In genomic region chr1:244322791-244323521, GRCh38 we compare ENCODE assay signal across 1 cellular context.
TF ChIP-seq lines count a peak whose summit lies in the region.

No MANE protein-coding gene starts in this region.

TF ChIP-seq in K562, 482 proteins besides CTCF, POLR2A, EP300 and RAD21 (continued from another document and continues in another):
- no peak for TF ChIP-seq HOMEZ (CRISPR knock-in tag; IDR thresholded peaks at IDR 0.05)
- TF ChIP-seq MED1 (CRISPR knock-in tag; IDR thresholded peaks at IDR 0.05; ENCODE audit: borderline replicate concordance): no peak
- no peak for TF ChIP-seq RBM15 (IDR thresholded peaks at IDR 0.05; ENCODE audit: insufficient read depth, low read length)
- no peak for TF ChIP-seq SRSF9 (IDR thresholded peaks at IDR 0.05; ENCODE audit: borderline replicate concordance, low read depth, low read length)
- TF ChIP-seq ZFP1 (CRISPR knock-in tag; IDR thresholded peaks at IDR 0.05): no peak
- no peak for TF ChIP-seq HNRNPK (IDR thresholded peaks at IDR 0.05; ENCODE audit: low read depth, low read length, poor library complexity, severe bottlenecking)
- TF ChIP-seq CBFA2T3 (IDR thresholded peaks at IDR 0.05): no peak
- no peak for TF ChIP-seq ZNF398 (CRISPR knock-in tag; IDR thresholded peaks at IDR 0.05)
- TF ChIP-seq TRIM25 (IDR thresholded peaks at IDR 0.05; ENCODE audit: borderline replicate concordance): no peak
- no peak for TF ChIP-seq ZNF507 (tag; conservative IDR thresholded peaks at IDR 0.05)
- TF ChIP-seq FOSL1 (tag; conservative IDR thresholded peaks at IDR 0.05): peak; percentile 100
- no peak for TF ChIP-seq TAF1 (IDR thresholded peaks at IDR 0.05; ENCODE audit: control insufficient read depth, extremely low read depth, insufficient read depth, low read length, severe bottlenecking)
- TF ChIP-seq SMARCA4 (IDR thresholded peaks at IDR 0.05): peak; percentile 96
- TF ChIP-seq DEAF1 (CRISPR knock-in tag; IDR thresholded peaks at IDR 0.05): no peak
- peak; percentile 59; the same call in 1 of the 2 replicates for TF ChIP-seq SOX6 (IDR thresholded peaks at IDR 0.05)
- TF ChIP-seq MYC (IDR thresholded peaks at IDR 0.05; ENCODE audit: low read depth, low read length): no peak
- TF ChIP-seq MYC (CRISPR knock-in tag; IDR thresholded peaks at IDR 0.05; ENCODE audit: borderline replicate concordance, low read depth): no peak
- no peak for TF ChIP-seq BDP1 (IDR thresholded peaks at IDR 0.05; ENCODE audit: insufficient read depth, insufficient read length)
- TF ChIP-seq NELFE (IDR thresholded peaks at IDR 0.05; ENCODE audit: insufficient read depth, insufficient read length): no peak
- TF ChIP-seq ATF6 (CRISPR knock-in tag; IDR thresholded peaks at IDR 0.05): no peak
- TF ChIP-seq KLF13 (tag; IDR thresholded peaks at IDR 0.05; ENCODE audit: borderline replicate concordance, low read depth): no peak
- no peak for TF ChIP-seq STAG1 (CRISPR knock-in tag; IDR thresholded peaks at IDR 0.05; ENCODE audit: borderline replicate concordance)
- no peak for TF ChIP-seq ELF2 (CRISPR knock-in tag; IDR thresholded peaks at IDR 0.05)
- peak; percentile 79 for TF ChIP-seq TEAD4 (IDR thresholded peaks at IDR 0.05; ENCODE audit: low read length)
- TF ChIP-seq TEAD4 (CRISPR knock-in tag; IDR thresholded peaks at IDR 0.05; ENCODE audit: borderline replicate concordance): no peak
- TF ChIP-seq ZNF146 (CRISPR knock-in tag; IDR thresholded peaks at IDR 0.05; ENCODE audit: unreplicated experiment): no peak
- no peak for TF ChIP-seq ZNF77 (CRISPR knock-in tag; IDR thresholded peaks at IDR 0.05)
- TF ChIP-seq COPS2 (conservative IDR thresholded peaks at IDR 0.05): no peak
- no peak for TF ChIP-seq PATZ1 (CRISPR knock-in tag; IDR thresholded peaks at IDR 0.05; ENCODE audit: borderline replicate concordance)
- TF ChIP-seq AFF1 (IDR thresholded peaks at IDR 0.05; ENCODE audit: low read depth in 1 of 2, partially characterized antibody in 2 of 2): peak in 1 of 2 experiments; percentile 72
- TF ChIP-seq NR1H2 (CRISPR knock-in tag; IDR thresholded peaks at IDR 0.05): no peak
- no peak for TF ChIP-seq NFIC (IDR thresholded peaks at IDR 0.05)
- peak; percentile 66 to 67; a peak in 3 of 4 replicates for TF ChIP-seq FOXK2 (conservative IDR thresholded peaks at IDR 0.05 in 1 of 2, IDR thresholded peaks at IDR 0.05 in 1 of 2; ENCODE audit: low read depth in 2 of 2)
- peak; percentile 98 for TF ChIP-seq JUND (IDR thresholded peaks at IDR 0.05; ENCODE audit: borderline replicate concordance, low read depth, low read length)
- peak; percentile 99 for TF ChIP-seq JUND (tag; IDR thresholded peaks at IDR 0.05; ENCODE audit: borderline replicate concordance, low read depth, low read length)
- TF ChIP-seq MAFK (IDR thresholded peaks at IDR 0.05; ENCODE audit: low read length): no peak
- no peak for TF ChIP-seq SAP30 (IDR thresholded peaks at IDR 0.05; ENCODE audit: borderline replicate concordance, insufficient read depth, low read depth, low read length, poor library complexity, severe bottlenecking)
- TF ChIP-seq ZNF280B (CRISPR knock-in tag; IDR thresholded peaks at IDR 0.05): no peak
- TF ChIP-seq KDM5B (IDR thresholded peaks at IDR 0.05; ENCODE audit: insufficient replicate concordance, low read depth, low read length): no peak
- TF ChIP-seq ZNF76 (CRISPR knock-in tag; IDR thresholded peaks at IDR 0.05; ENCODE audit: borderline replicate concordance): no peak
- TF ChIP-seq CTCFL (IDR thresholded peaks at IDR 0.05; ENCODE audit: borderline replicate concordance, insufficient read depth, low read depth, low read length, poor library complexity, severe bottlenecking): no peak
- no peak for TF ChIP-seq ZNF764 (CRISPR knock-in tag; IDR thresholded peaks at IDR 0.05; ENCODE audit: low read depth)
